Comparison of ENCODE assay signal across 2 cellular contexts in genomic region chr1:7425771-7426170, GRCh38.
TF ChIP-seq lines count a peak whose summit lies in the region.

No MANE protein-coding gene starts in this region.

TF ChIP-seq in HepG2, 621 proteins besides CTCF, POLR2A, EP300 and RAD21:
- TF ChIP-seq ZNF235 (CRISPR knock-in tag; IDR thresholded peaks at IDR 0.05; ENCODE audit: borderline replicate concordance) (no peak), ZNF331 (CRISPR knock-in tag; IDR thresholded peaks at IDR 0.05) (no peak), SMAD3 (CRISPR knock-in tag; IDR thresholded peaks at IDR 0.05) (no peak), ZFYVE20 (CRISPR knock-in tag; IDR thresholded peaks at IDR 0.05; ENCODE audit: borderline replicate concordance, low read depth) (no peak), ZBTB39 (CRISPR knock-in tag; IDR thresholded peaks at IDR 0.05) (no peak), KDM6A (CRISPR knock-in tag; IDR thresholded peaks at IDR 0.05; ENCODE audit: low read depth) (no peak), ZNF17 (CRISPR knock-in tag; IDR thresholded peaks at IDR 0.05) (no peak), KDM1A (CRISPR knock-in tag; IDR thresholded peaks at IDR 0.05) (no peak), ZNF138 (CRISPR knock-in tag; IDR thresholded peaks at IDR 0.05; ENCODE audit: low read depth) (no peak), HMG20A (CRISPR knock-in tag; IDR thresholded peaks at IDR 0.05; ENCODE audit: borderline replicate concordance) (no peak)

TF ChIP-seq in H1, 55 proteins besides CTCF, POLR2A, EP300 and RAD21:
- no peak for TF ChIP-seq RBBP5 (IDR thresholded peaks at IDR 0.05; ENCODE audit: borderline replicate concordance, low read depth, low read length)
- TF ChIP-seq ATF3 (IDR thresholded peaks at IDR 0.05; ENCODE audit: insufficient read depth, low read depth, low read length) = no peak
- TF ChIP-seq SRF (IDR thresholded peaks at IDR 0.05; ENCODE audit: low read depth, low read length) = no peak
- TF ChIP-seq EZH2 (IDR thresholded peaks at IDR 0.05; ENCODE audit: low read depth, low read length, severe bottlenecking) = no peak
TF ChIP-seq in H1: peak in this region for 0.
